In the genomic region with DNA sequence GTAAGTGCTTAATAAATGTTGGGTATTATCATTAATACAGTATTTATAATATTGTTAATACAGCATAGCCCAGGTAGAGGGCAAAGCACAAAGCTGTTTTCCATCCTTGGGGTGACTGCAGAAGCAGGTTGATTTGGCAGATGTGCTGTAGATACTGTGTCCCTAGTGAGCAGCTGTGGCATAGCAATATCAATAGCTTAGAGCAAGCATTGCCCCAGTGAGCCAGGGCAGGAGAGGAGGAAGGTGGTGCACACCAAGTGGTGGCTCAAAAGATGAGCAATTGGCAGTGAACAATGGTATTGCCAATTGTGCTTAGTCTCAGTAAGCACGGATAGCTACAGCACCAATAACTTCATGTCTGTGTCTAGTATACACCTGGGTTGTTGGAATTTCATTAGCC, we compare ENCODE assay signal across 10 cellular contexts. TPM values are rescaled to one million over a fixed set of nuclear protein-coding genes. Genes with fewer than 3 reads are reported as not detected.
"Had no signal": no experiment of that assay in that cellular context is flagged by ENCODE, and none has a peak within 500 bp of the region (broad histone marks: within the 10 kb centered on the region; RNA-seq: fewer than 3 reads in every experiment).

No MANE protein-coding gene starts in this region.

RNA-seq across cellular contexts. Expression of a gene that starts 25.1 kb away (rescaled TPM):
- total RNA-seq: activated CD4-positive, alpha-beta memory T cell treated with anti-CD3 and anti-CD28 coated beads for 36 hours; esophagus muscularis mucosa; glomerular endothelial cell; hepatocyte; left ventricle myocardium inferior; mucosa of gallbladder; omental fat pad; progenitor cell of endocrine pancreas; right atrium auricular region; temporal lobe had no signal
- polyA plus RNA-seq: hepatocyte had no signal
